ENCODE assay signal across 8 cellular contexts in the genomic region with DNA sequence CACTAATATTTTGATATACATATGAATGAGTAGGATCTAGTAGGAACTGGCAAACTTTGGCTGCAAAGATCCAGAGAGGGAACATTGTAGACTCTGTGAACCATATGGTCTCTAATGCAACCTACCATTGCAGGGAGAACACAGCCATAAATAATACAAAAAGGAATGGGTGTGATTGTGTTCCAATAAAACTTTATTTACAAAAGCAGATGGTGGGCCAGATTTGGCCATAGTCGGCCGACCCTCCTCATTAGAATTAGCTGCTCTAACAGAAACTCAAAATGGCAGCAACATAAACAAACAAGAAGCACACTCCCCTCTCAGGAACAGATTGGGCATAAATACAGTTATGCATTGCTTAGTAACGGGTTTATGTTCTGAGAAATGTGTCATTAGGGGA.
"Had no signal": no experiment of that assay in that cellular context is flagged by ENCODE, and none has a peak within 500 bp of the region (broad histone marks: within the 10 kb centered on the region; RNA-seq: fewer than 3 reads in every experiment).

No MANE protein-coding gene starts in this region.

- H2AFZ ChIP-seq: GM23338 had no signal

- FAIRE-seq: H1, H54, HTR-8/SVneo had no signal

- ATAC-seq: GM23338 had no signal

- H3K4me2 ChIP-seq: GM23338 had no signal

- H3K27ac Mint-ChIP-seq: GM23338, H9, IgD-negative memory B cell had no signal

- H3K36me3 Mint-ChIP-seq: IgD-negative memory B cell had no signal

- H3K4me3 ChIP-seq: GM23338 had no signal

- H3K4me3 Mint-ChIP-seq: GM23338, H9, IgD-negative memory B cell had no signal

- H3K4me1 Mint-ChIP-seq: GM23338, H9 had no signal

- H3K9me3 Mint-ChIP-seq: GM23338 had no signal

- DNase-seq: H9, HCEC 1CT, KG1 had no signal
